In the genomic region with DNA sequence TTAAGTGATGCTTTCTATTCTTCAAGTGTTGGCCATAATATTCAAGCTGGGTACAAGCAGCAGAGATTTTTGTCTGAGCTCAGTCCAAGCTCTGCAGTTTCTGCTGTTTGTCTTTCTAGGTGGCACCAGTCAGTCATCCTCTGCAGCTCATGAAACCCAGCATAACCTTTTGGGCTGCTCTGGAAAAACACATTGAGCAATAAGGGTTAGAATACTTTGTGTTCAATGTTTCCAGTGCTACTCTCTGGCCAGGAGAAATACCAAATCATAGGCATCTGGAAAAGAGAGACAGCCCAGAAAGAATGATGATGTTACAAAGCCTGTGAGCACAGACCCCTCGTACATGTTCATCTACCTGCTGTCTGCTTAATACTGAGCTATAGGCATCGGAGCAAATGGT, we compare ENCODE assay signal across 13 cellular contexts. TPM values are rescaled to one million over a fixed set of nuclear protein-coding genes. Genes with fewer than 3 reads are reported as not detected.
DNase-seq lines count a peak whose midpoint lies in the region; ATAC-seq and TF ChIP-seq lines count a peak whose summit lies in the region.
"Had no signal": no experiment of that assay in that cellular context is flagged by ENCODE, and none has a peak within 500 bp of the region (broad histone marks: within the 10 kb centered on the region; RNA-seq: fewer than 3 reads in every experiment).

No MANE protein-coding gene starts in this region.

- H3K36me3 Mint-ChIP-seq in activated naive CD8-positive, alpha-beta T cell = peaks cover 20% of the 10 kb centered on the region
- H3K36me3 Mint-ChIP-seq in CD14-positive monocyte = peaks cover 59 to 76% of the 10 kb centered on the region in 2 donors

- intact Hi-C loops in Right ventricle myocardium superior (cut with DNase I) = no loop called here
- intact Hi-C loops in aorta (cut with DNase I) = loop anchor here (1.0 to 5.0 kb wide), 2 partner anchors 65 kb away; no protein-coding TSS in a partner anchor
- intact Hi-C loops in CD14-positive monocyte (cut with micrococcal nuclease) = loop anchor here in 1 of 2 donors (5.0 kb wide), 1 partner anchor 35 kb away; no protein-coding TSS in a partner anchor

- no peaks in the 10 kb centered on the region for H3K36me3 ChIP-seq in right atrium auricular region
- H3K36me3 ChIP-seq in aorta (ENCODE audit: control insufficient read depth in 1 of 2, insufficient read depth in 2 of 2, low read length in 1 of 2) = no peaks in the 10 kb centered on the region

- H3K27ac ChIP-seq in right atrium auricular region (peak overlapping the region in 1 of 2 donors; percentile 50), aorta (ENCODE audit: low read depth in 1 of 2, low read length in 2 of 2) (peak overlapping the region; percentile 83 to 92)

- no peak for DNase-seq in Right ventricle myocardium superior
- no peak for DNase-seq in right atrium auricular region (ENCODE audit: low spot score)
- no peak for DNase-seq in left lobe of liver (ENCODE audit: low spot score)
- DNase-seq in aorta = no peak
- DNase-seq in Ammon's horn (ENCODE audit: low spot score) = no peak
- no peak for DNase-seq in CD14-positive monocyte (ENCODE audit: low spot score)
- DNase-seq: activated CD8-positive, alpha-beta memory T cell treated with anti-CD3 and anti-CD28 coated beads for 24 hours; NCI-H226; SHP77; substantia nigra had no signal

- peak; percentile 50 for ATAC-seq in Right ventricle myocardium superior (ENCODE audit: poor library complexity)
- peak; percentile 93 for ATAC-seq in left lobe of liver
- peak; percentile 82 for ATAC-seq in aorta (ENCODE audit: low FRiP score)
- no peak for ATAC-seq in HG03378 (IDR thresholded peaks at IDR 0.05; ENCODE audit: unreplicated experiment)

- 51 to 61% methylated on average over 2 of the region's 2 CpGs for WGBS in aorta, 2 donors

- H3K4me3 ChIP-seq in right atrium auricular region (no peak overlapping the region), aorta (ENCODE audit: low read length in 2 of 2) (no peak overlapping the region)

- no peaks in the 10 kb centered on the region for H3K27me3 Mint-ChIP-seq in activated naive CD8-positive, alpha-beta T cell
- peaks cover 0 to 1% (median 0%) of the 10 kb centered on the region in 3 donors for H3K27me3 Mint-ChIP-seq in CD14-positive monocyte (ENCODE audit: low read depth in 3 of 3)

- peaks cover 0 to 34% of the 10 kb centered on the region in 2 donors for H3K4me1 ChIP-seq in right atrium auricular region
- peaks cover 0 to 2% of the 10 kb centered on the region in 2 donors for H3K4me1 ChIP-seq in aorta (ENCODE audit: control insufficient read depth in 1 of 2, insufficient read depth in 2 of 2, low read length in 2 of 2)
- H3K4me1 ChIP-seq: Caco-2 had no signal

- H3K9me3 ChIP-seq in right atrium auricular region (no peaks in the 10 kb centered on the region), aorta (ENCODE audit: control insufficient read depth, low read length) (no peaks in the 10 kb centered on the region)
- H3K9me3 ChIP-seq: Caco-2 had no signal

- TF ChIP-seq CTCF in right atrium auricular region (IDR thresholded peaks at IDR 0.05) (no peak), CD14-positive monocyte (IDR thresholded peaks at IDR 0.05) (no peak)

- peak overlapping the region; percentile 93 for H3K27ac Mint-ChIP-seq in activated naive CD8-positive, alpha-beta T cell
- peak overlapping the region in 3 of 7 donors; percentile 15 to 87 (median 41) for H3K27ac Mint-ChIP-seq in CD14-positive monocyte

- peaks cover 90% of the 10 kb centered on the region for H3K4me1 Mint-ChIP-seq in activated naive CD8-positive, alpha-beta T cell (ENCODE audit: low read depth)
- peaks cover 54% of the 10 kb centered on the region for H3K4me1 Mint-ChIP-seq in CD14-positive monocyte

- no peaks in the 10 kb centered on the region for H3K9me3 Mint-ChIP-seq in activated naive CD8-positive, alpha-beta T cell (ENCODE audit: low read depth)
- no peaks in the 10 kb centered on the region for H3K9me3 Mint-ChIP-seq in CD14-positive monocyte

- H3K4me3 Mint-ChIP-seq in activated naive CD8-positive, alpha-beta T cell = peak overlapping the region; percentile 60
- no peak overlapping the region for H3K4me3 Mint-ChIP-seq in CD14-positive monocyte

- H3K27me3 ChIP-seq in right atrium auricular region (no peaks in the 10 kb centered on the region), aorta (ENCODE audit: control insufficient read depth in 1 of 2, insufficient read depth in 2 of 2, low read length in 1 of 2) (no peaks in the 10 kb centered on the region)

RNA-seq across cellular contexts. Expression of a gene that starts 19.5 kb away (rescaled TPM):
- 16.3 TPM for total RNA-seq in Right ventricle myocardium superior
- 10 to 100 TPM; 12.3 to 17.5 TPM for total RNA-seq in right atrium auricular region
- total RNA-seq in left lobe of liver = 6.3 TPM
- total RNA-seq in aorta = 100 to 1,000 TPM; 107 to 118 TPM
- polyA plus RNA-seq in aorta = 10 to 100 TPM; 40.9 to 51.7 TPM
- polyA plus RNA-seq in CD14-positive monocyte = 10 to 100 TPM; 43.9 to 74.3 TPM
